ENCODE assay signal across 1 cellular context in genomic region chr6:35778437-35778836, GRCh38.
TF ChIP-seq lines count a peak whose summit lies in the region.

No MANE protein-coding gene starts in this region.

TF ChIP-seq in H1, 55 proteins besides CTCF, POLR2A, EP300 and RAD21:
- TF ChIP-seq MAFK (IDR thresholded peaks at IDR 0.05; ENCODE audit: low read depth, low read length) (no peak), MAX (IDR thresholded peaks at IDR 0.05) (no peak), YY1 (IDR thresholded peaks at IDR 0.05; ENCODE audit: low read depth, low read length) (no peak), SAP30 (IDR thresholded peaks at IDR 0.05; ENCODE audit: insufficient read depth, insufficient replicate concordance, low read length) (no peak), SIN3A (conservative IDR thresholded peaks at IDR 0.05 in 1 of 2, IDR thresholded peaks at IDR 0.05 in 1 of 2; ENCODE audit: low read depth in 1 of 2, low read length in 2 of 2) (no peak)
